Comparison of ENCODE assay signal across 15 cellular contexts in the genomic region with DNA sequence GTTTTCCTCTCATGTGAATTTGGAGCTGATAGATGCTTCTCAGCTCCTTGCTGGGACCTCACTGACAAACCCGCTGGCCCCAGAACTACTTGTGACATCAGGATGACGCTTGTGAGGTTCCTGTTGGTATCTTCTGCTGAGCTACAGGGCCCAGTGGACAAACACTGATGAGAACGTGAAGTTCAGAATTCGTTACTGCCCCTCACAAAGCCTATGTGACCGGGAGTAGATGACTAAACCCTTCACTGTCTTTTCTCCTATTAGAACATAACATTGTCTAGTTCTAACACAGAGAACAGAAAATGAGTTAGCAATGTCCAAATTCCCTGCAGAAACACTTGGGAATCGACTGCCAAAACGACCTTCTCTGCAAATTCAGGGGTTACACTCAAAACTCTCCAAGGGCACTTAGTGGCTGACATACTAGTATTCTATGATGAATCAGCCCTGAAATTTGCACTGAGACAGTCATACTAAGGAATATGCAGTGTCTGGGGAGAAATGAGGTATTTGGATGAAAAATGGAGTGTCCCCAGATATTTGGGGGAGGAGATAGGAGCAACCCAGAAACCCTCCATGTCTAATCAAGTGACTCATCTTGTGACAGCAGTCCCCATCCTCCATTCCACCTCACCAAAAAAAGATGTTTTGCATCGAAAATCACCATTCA.
DNase-seq lines count a peak whose midpoint lies in the region; TF ChIP-seq lines count a peak whose summit lies in the region.
"Had no signal": no experiment of that assay in that cellular context is flagged by ENCODE, and none has a peak within 500 bp of the region (broad histone marks: within the 10 kb centered on the region; RNA-seq: fewer than 3 reads in every experiment).

No MANE protein-coding gene starts in this region.

- no peak overlapping the region for H3K14ac ChIP-seq in mesenchymal stem cell (ENCODE audit: low read length in 2 of 2)

- H2BK5ac ChIP-seq in mesenchymal stem cell (ENCODE audit: low read depth, low read length, poor library complexity, severe bottlenecking), result no peak overlapping the region

- H3K18ac ChIP-seq in mesenchymal stem cell (ENCODE audit: low read depth in 1 of 2, low read length in 2 of 2), result no peak overlapping the region

- H3K4me1 ChIP-seq in fibroblast of lung (ENCODE audit: control insufficient read depth, extremely low read depth, insufficient read depth, low read length) (peaks cover 27% of the 10 kb centered on the region), mesenchymal stem cell (ENCODE audit: control insufficient read depth, insufficient read depth, low read depth, low read length) (peaks cover 11% of the 10 kb centered on the region)

- H2AK5ac ChIP-seq in mesenchymal stem cell (ENCODE audit: low read length, severe bottlenecking), result peak overlapping the region; percentile 4

- H3K27me3 ChIP-seq in fibroblast of lung (ENCODE audit: control insufficient read depth, insufficient read depth, low read length), result no peaks in the 10 kb centered on the region
- no peaks in the 10 kb centered on the region for H3K27me3 ChIP-seq in mesenchymal stem cell (ENCODE audit: control insufficient read depth in 1 of 2, insufficient read depth in 1 of 2, low read length in 2 of 2)
- no peaks in the 10 kb centered on the region for H3K27me3 ChIP-seq in WERI-Rb-1 (ENCODE audit: insufficient read depth, low read depth, severe bottlenecking)
- H3K27me3 ChIP-seq: neutrophil had no signal

- H2BK120ac ChIP-seq in mesenchymal stem cell (ENCODE audit: low read depth, low read length), result no peak overlapping the region

- 86% methylated on average over 7 of the region's 8 CpGs for WGBS in mesenchymal stem cell

- peak overlapping the region; percentile 64 for H4K91ac ChIP-seq in mesenchymal stem cell (ENCODE audit: low read length)

- DNase-seq in AG08396 (ENCODE audit: low spot score), result peak; percentile 42
- DNase-seq in RKO (ENCODE audit: low spot score), result peak; percentile 10
- peak; percentile 65 to 89 for DNase-seq in fibroblast of lung (ENCODE audit: low read depth in 2 of 2)
- DNase-seq in mesenchymal stem cell, result no peak
- no peak for DNase-seq in GM19238 (ENCODE audit: insufficient read length, low spot score)
- no peak for DNase-seq in WERI-Rb-1
- DNase-seq in NCI-H748 (lab: John Stamatoyannopoulos, UW; ENCODE audit: unreplicated experiment), result no peak
- DNase-seq in epidermal melanocyte (ENCODE audit: insufficient read length, low spot score), result no peak
- DNase-seq: ACHN; activated CD8-positive, alpha-beta memory T cell treated with anti-CD3 and anti-CD28 coated beads, Interleukin-2, amount 10 ng/mL, durations not matched to agents 7 days and 5 days; activated naive CD4-positive, alpha-beta T cell; DMS 273 treated with DMSO at 0.1 percent for 48 hours; NCI-H2171 had no signal

- no peak overlapping the region for H3K9ac ChIP-seq in fibroblast of lung (ENCODE audit: insufficient read depth, low read length)
- peak overlapping the region; percentile 83 for H3K9ac ChIP-seq in mesenchymal stem cell (ENCODE audit: low read length)

- H2AFZ ChIP-seq in fibroblast of lung (ENCODE audit: low read length), result no peak overlapping the region
- H2AFZ ChIP-seq in mesenchymal stem cell (ENCODE audit: low read depth, low read length), result no peak overlapping the region

- no peak overlapping the region for H4K8ac ChIP-seq in mesenchymal stem cell (ENCODE audit: low read length)

- H3K36me3 ChIP-seq in fibroblast of lung (ENCODE audit: control insufficient read depth, insufficient read depth, low read length), result no peaks in the 10 kb centered on the region
- no peaks in the 10 kb centered on the region for H3K36me3 ChIP-seq in mesenchymal stem cell (ENCODE audit: control insufficient read depth in 1 of 2, insufficient read depth in 2 of 2, low read depth in 1 of 2, low read length in 2 of 2)
- H3K36me3 ChIP-seq in WERI-Rb-1, result no peaks in the 10 kb centered on the region; the same call in 1 of the 2 replicates
- H3K36me3 ChIP-seq: neutrophil had no signal

- H3K4ac ChIP-seq in mesenchymal stem cell (ENCODE audit: low read depth in 1 of 2, low read length in 2 of 2), result no peak overlapping the region

- peaks cover 1% of the 10 kb centered on the region for H3K79me1 ChIP-seq in mesenchymal stem cell (replicated peaks; ENCODE audit: low read length, poor library complexity, severe bottlenecking)

- H3K4me2 ChIP-seq in fibroblast of lung (ENCODE audit: extremely low read depth, insufficient read depth, low read length) (peak overlapping the region; percentile 29), mesenchymal stem cell (ENCODE audit: low read length, poor library complexity, severe bottlenecking) (no peak overlapping the region)

- H2BK12ac ChIP-seq in mesenchymal stem cell (ENCODE audit: low read length in 2 of 2), result no peak overlapping the region

- TF ChIP-seq CTCF in fibroblast of lung (conservative IDR thresholded peaks at IDR 0.05 in 1 of 2, IDR thresholded peaks at IDR 0.05 in 1 of 2; ENCODE audit: low read depth in 1 of 2, low read length in 2 of 2), result no peak
- TF ChIP-seq CTCF in WERI-Rb-1 (IDR thresholded peaks at IDR 0.05; ENCODE audit: low read depth, low read length), result no peak

- H4K20me1 ChIP-seq in fibroblast of lung (ENCODE audit: control insufficient read depth, extremely low read depth, insufficient read depth, low read length), result no peaks in the 10 kb centered on the region

- H3K79me2 ChIP-seq in fibroblast of lung (ENCODE audit: control insufficient read depth, insufficient read depth, low read length), result no peaks in the 10 kb centered on the region

- no peak overlapping the region for H3K4me3 ChIP-seq in fibroblast of lung (replicated peaks in 1 of 4; ENCODE audit: control extremely low read depth in 1 of 4, insufficient read depth in 1 of 4, low read depth in 3 of 4, low read length in 4 of 4)
- peak overlapping the region in 1 of 2 experiments; percentile 65 for H3K4me3 ChIP-seq in mesenchymal stem cell (ENCODE audit: insufficient read depth in 1 of 2, low read depth in 1 of 2, low read length in 2 of 2)
- H3K4me3 ChIP-seq in WERI-Rb-1 (ENCODE audit: low read depth, low read length), result no peak overlapping the region

- no peak overlapping the region for H3K23ac ChIP-seq in mesenchymal stem cell (ENCODE audit: low read length in 2 of 2)

- H3K27ac ChIP-seq in fibroblast of lung (ENCODE audit: insufficient read depth, low read length) (peak overlapping the region; percentile 57), mesenchymal stem cell (ENCODE audit: low read length, poor library complexity, severe bottlenecking) (no peak overlapping the region), WERI-Rb-1 (no peak overlapping the region)
- H3K27ac ChIP-seq: neutrophil, VCaP had no signal

- H3K9me3 ChIP-seq in fibroblast of lung (ENCODE audit: control insufficient read depth, insufficient read depth, low read depth, low read length), result no peaks in the 10 kb centered on the region
- no peaks in the 10 kb centered on the region for H3K9me3 ChIP-seq in mesenchymal stem cell (ENCODE audit: control insufficient read depth, low read length)
- H3K9me3 ChIP-seq in WERI-Rb-1 (ENCODE audit: severe bottlenecking), result no peaks in the 10 kb centered on the region
- H3K9me3 ChIP-seq: neutrophil had no signal

- no peak overlapping the region for H2BK15ac ChIP-seq in mesenchymal stem cell (ENCODE audit: low read depth, poor library complexity, severe bottlenecking)

Comparison
In these comparisons a context has a peak if more than half of its experiments do, and no peak if none do; other contexts are left out.
1. DNase-seq: peak in AG08396 (single experiment), RKO (single experiment) and fibroblast of lung (2 of 2); none in mesenchymal stem cell (single experiment), GM19238 (single experiment), WERI-Rb-1 (single experiment), NCI-H748 (single experiment) and epidermal melanocyte (single experiment).